In genomic region chr6:6008648-6009421, GRCh38 we compare ENCODE assay signal across 8 cellular contexts. TPM values are rescaled to one million over a fixed set of nuclear protein-coding genes. Genes with fewer than 3 reads are reported as not detected.
DNase-seq lines count a peak whose midpoint lies in the region; ATAC-seq and TF ChIP-seq lines count a peak whose summit lies in the region.

No MANE protein-coding gene starts in this region.

- ATAC-seq in HG02571 (IDR thresholded peaks at IDR 0.05; ENCODE audit: unreplicated experiment), result peak; percentile 53

- H3K4me3 ChIP-seq in dorsolateral prefrontal cortex (peak overlapping the region; percentile 12 to 74 (median 58)), mesodermal cell (ENCODE audit: extremely low read depth, insufficient read depth, low read length, poor library complexity, severe bottlenecking) (peak overlapping the region; percentile 47), stomach (peak overlapping the region; percentile 33 to 53 (median 48))

- no peaks in the 10 kb centered on the region for H3K9me3 ChIP-seq in mesodermal cell (ENCODE audit: control insufficient read depth, low read length)
- peaks cover 0 to 14% (median 6%) of the 10 kb centered on the region in 4 donors for H3K9me3 ChIP-seq in stomach

- peaks cover 21% of the 10 kb centered on the region for H3K4me1 ChIP-seq in mesodermal cell (ENCODE audit: control insufficient read depth, insufficient read depth, low read length, poor library complexity, severe bottlenecking)
- H3K4me1 ChIP-seq in stomach, result peaks cover 26 to 47% (median 40%) of the 10 kb centered on the region in 4 donors

- no peak for TF ChIP-seq CTCF in dorsolateral prefrontal cortex (IDR thresholded peaks at IDR 0.05 in 54 of 56, conservative IDR thresholded peaks at IDR 0.05 in 2 of 56; ENCODE audit: low read depth in 1 of 56, partially characterized antibody in 56 of 56)
- TF ChIP-seq CTCF in stomach (IDR thresholded peaks at IDR 0.05), result no peak

- DNase-seq in NCI-H526 (lab: John Stamatoyannopoulos, UW) (peak; percentile 39 to 73), NCI-H526 treated with DMSO at 0.1 percent for 48 hours (lab: John Stamatoyannopoulos, UW) (no peak), NCI-H1092 (lab: John Stamatoyannopoulos, UW) (peak; percentile 62), T1000 (lab: John Stamatoyannopoulos, UW) (peak; percentile 65), dorsolateral prefrontal cortex (peak in 6 of 10 donors; percentile 49 to 83 (median 66)), stomach (peak; percentile 40)

- H3K36me3 ChIP-seq in mesodermal cell (ENCODE audit: control insufficient read depth, insufficient read depth, low read length) (no peaks in the 10 kb centered on the region), stomach (no peaks in the 10 kb centered on the region)

- H3K27me3 ChIP-seq in dorsolateral prefrontal cortex (peaks cover 3 to 89% (median 58%) of the 10 kb centered on the region in 45 donors), stomach (peaks cover 41 to 95% (median 73%) of the 10 kb centered on the region in 3 donors)

- H3K27ac ChIP-seq in dorsolateral prefrontal cortex, result peak overlapping the region in 50 of 59 donors; percentile 9 to 96 (median 85)
- peak overlapping the region; percentile 18 for H3K27ac ChIP-seq in mesodermal cell (ENCODE audit: low read depth, low read length, severe bottlenecking)
- peak overlapping the region in 4 of 5 donors; percentile 36 to 70 (median 64) for H3K27ac ChIP-seq in stomach

- TF ChIP-seq POLR2A in stomach (IDR thresholded peaks at IDR 0.05), result no peak

- WGBS in mesodermal cell (ENCODE audit: insufficient coverage in 2 of 2), 2 experiments, result 0% methylated on average over 28 to 30 of the region's 62 CpGs
- 1 to 6% (median 2%) methylated on average over 29 to 62 of the region's 62 CpGs for WGBS in stomach, 5 donors

- TF ChIP-seq EP300 in stomach (IDR thresholded peaks at IDR 0.05), result no peak

- intact Hi-C loops in dorsolateral prefrontal cortex (cut with DNase I), result loop anchor here in 1 of 2 donors (5.0 to 10.0 kb wide), 2 partner anchors 308 to 334 kb away; no protein-coding TSS in a partner anchor
- intact Hi-C loops in stomach (cut with DNase I; ENCODE audit: low total_unique reads), result no loop called here

RNA-seq across cellular contexts. Expression of gene NRN1, which starts 2.1 kb away (rescaled TPM):
- 100 to 1,000 TPM in 97 of 120 experiments, 10 to 100 TPM in 23; 39.8 to 250 (median 142) TPM for total RNA-seq in dorsolateral prefrontal cortex
- polyA plus RNA-seq in mesodermal cell (2013, experiment 1 of 2), result 1.7 TPM
- polyA plus RNA-seq in mesodermal cell (2013, experiment 2 of 2), result 0.25 TPM
- 1 to 10 TPM in 2 of 5 donors, under 1 TPM in 1, not detected in 2; 0.45 to 4.5 (median 4.2) TPM for total RNA-seq in stomach
- polyA plus RNA-seq in stomach, result 1 to 10 TPM; 3.0 to 9.8 (median 7.0) TPM

Comparison
In these comparisons a context has a peak if more than half of its experiments do, and no peak if none do; other contexts are left out.
1. H3K27ac ChIP-seq: peak in every context shown above with its lines; median percentile 85 in dorsolateral prefrontal cortex; 64 in stomach; 18 in mesodermal cell.
2. RNA of gene NRN1, which starts 2.1 kb away (total RNA-seq): 39.8 to 250 TPM in dorsolateral prefrontal cortex; 0.45 to 4.5 TPM in stomach; every median in the first group is over 4 times any median in the second.
3. Peak in every context shown above with its lines, with median percentiles within 50 percentile points of each other: H3K4me3 ChIP-seq.